Comparison of ENCODE assay signal across 1 cellular context in the genomic region with DNA sequence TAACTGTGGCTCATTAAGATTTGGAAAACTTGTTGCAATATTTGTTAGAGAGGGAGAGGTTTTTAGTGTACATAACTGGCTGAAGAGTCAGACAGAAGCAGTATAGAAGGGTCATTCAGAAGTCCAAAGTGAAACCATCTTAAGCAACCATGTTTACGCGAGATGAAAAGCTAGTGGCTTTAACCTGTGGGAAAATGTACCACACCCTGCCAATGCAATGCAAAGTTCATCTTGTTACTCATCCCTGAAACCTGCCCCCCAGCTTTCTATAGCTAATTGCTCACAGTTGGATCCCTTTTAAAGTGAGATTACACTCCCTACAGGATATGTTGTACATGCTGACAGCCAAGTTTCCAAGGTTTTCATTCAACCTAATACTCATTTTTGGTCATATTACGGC.
TF ChIP-seq lines count a peak whose summit lies in the region.

No MANE protein-coding gene starts in this region.

TF ChIP-seq in GM12878, 131 proteins besides CTCF, POLR2A, EP300 and RAD21 (continued from another document):
- TF ChIP-seq, protein P1, sequence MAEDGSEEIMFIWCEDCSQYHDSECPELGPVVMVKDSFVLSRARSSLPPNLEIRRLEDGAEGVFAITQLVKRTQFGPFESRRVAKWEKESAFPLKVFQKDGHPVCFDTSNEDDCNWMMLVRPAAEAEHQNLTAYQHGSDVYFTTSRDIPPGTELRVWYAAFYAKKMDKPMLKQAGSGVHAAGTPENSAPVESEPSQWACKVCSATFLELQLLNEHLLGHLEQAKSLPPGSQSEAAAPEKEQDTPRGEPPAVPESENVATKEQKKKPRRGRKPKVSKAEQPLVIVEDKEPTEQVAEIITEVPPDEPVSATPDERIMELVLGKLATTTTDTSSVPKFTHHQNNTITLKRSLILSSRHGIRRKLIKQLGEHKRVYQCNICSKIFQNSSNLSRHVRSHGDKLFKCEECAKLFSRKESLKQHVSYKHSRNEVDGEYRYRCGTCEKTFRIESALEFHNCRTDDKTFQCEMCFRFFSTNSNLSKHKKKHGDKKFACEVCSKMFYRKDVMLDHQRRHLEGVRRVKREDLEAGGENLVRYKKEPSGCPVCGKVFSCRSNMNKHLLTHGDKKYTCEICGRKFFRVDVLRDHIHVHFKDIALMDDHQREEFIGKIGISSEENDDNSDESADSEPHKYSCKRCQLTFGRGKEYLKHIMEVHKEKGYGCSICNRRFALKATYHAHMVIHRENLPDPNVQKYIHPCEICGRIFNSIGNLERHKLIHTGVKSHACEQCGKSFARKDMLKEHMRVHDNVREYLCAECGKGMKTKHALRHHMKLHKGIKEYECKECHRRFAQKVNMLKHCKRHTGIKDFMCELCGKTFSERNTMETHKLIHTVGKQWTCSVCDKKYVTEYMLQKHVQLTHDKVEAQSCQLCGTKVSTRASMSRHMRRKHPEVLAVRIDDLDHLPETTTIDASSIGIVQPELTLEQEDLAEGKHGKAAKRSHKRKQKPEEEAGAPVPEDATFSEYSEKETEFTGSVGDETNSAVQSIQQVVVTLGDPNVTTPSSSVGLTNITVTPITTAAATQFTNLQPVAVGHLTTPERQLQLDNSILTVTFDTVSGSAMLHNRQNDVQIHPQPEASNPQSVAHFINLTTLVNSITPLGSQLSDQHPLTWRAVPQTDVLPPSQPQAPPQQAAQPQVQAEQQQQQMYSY (CRISPR knock-in tag; IDR thresholded peaks at IDR 0.05) = no peak
- TF ChIP-seq, protein P2, sequence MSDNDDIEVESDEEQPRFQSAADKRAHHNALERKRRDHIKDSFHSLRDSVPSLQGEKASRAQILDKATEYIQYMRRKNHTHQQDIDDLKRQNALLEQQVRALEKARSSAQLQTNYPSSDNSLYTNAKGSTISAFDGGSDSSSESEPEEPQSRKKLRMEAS (IDR thresholded peaks at IDR 0.05; ENCODE audit: low read depth, low read length) = no peak
- TF ChIP-seq, protein P3, sequence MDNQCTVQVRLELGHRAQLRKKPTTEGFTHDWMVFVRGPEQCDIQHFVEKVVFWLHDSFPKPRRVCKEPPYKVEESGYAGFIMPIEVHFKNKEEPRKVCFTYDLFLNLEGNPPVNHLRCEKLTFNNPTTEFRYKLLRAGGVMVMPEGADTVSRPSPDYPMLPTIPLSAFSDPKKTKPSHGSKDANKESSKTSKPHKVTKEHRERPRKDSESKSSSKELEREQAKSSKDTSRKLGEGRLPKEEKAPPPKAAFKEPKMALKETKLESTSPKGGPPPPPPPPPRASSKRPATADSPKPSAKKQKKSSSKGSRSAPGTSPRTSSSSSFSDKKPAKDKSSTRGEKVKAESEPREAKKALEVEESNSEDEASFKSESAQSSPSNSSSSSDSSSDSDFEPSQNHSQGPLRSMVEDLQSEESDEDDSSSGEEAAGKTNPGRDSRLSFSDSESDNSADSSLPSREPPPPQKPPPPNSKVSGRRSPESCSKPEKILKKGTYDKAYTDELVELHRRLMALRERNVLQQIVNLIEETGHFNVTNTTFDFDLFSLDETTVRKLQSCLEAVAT (IDR thresholded peaks at IDR 0.05) = no peak
- no peak for TF ChIP-seq SREBF2 (IDR thresholded peaks at IDR 0.05; ENCODE audit: low read length)
- TF ChIP-seq SPI1 (IDR thresholded peaks at IDR 0.05; ENCODE audit: borderline replicate concordance, insufficient read depth, low read depth, low read length) = no peak
- no peak for TF ChIP-seq ZZZ3 (IDR thresholded peaks at IDR 0.05; ENCODE audit: control insufficient read depth, insufficient read length, low read depth)
